In genomic region chr2:169768262-169768995, GRCh38 we compare ENCODE assay signal across 8 cellular contexts. TPM values are rescaled to one million over a fixed set of nuclear protein-coding genes. Genes with fewer than 3 reads are reported as not detected.
A peak's percentile ranks its signal among the peaks of the same experiment; 100 is the strongest.
DNase-seq lines count a peak whose midpoint lies in the region; ATAC-seq and TF ChIP-seq lines count a peak whose summit lies in the region.

No MANE protein-coding gene starts in this region.

- ATAC-seq in omental fat pad (ENCODE audit: low FRiP score) (peak; percentile 28), HG03571 (IDR thresholded peaks at IDR 0.05; ENCODE audit: unreplicated experiment) (no peak)

- peak overlapping the region; percentile 75 for H3K4me3 Mint-ChIP-seq in dendritic cell treated with granulocyte-macrophage colony-stimulating factor and Interleukin-4, amounts not matched to agents 40 ng/mL and 50 ng/mL, for 4 days

- no peaks in the 10 kb centered on the region for H3K36me3 Mint-ChIP-seq in dendritic cell treated with granulocyte-macrophage colony-stimulating factor and Interleukin-4, amounts not matched to agents 40 ng/mL and 50 ng/mL, for 4 days (ENCODE audit: low read depth)

- H3K9me3 Mint-ChIP-seq in dendritic cell treated with granulocyte-macrophage colony-stimulating factor and Interleukin-4, amounts not matched to agents 40 ng/mL and 50 ng/mL, for 4 days: no peaks in the 10 kb centered on the region

- peak overlapping the region; percentile 57 for H3K27ac Mint-ChIP-seq in dendritic cell treated with granulocyte-macrophage colony-stimulating factor and Interleukin-4, amounts not matched to agents 40 ng/mL and 50 ng/mL, for 4 days

- no peak for TF ChIP-seq CTCF in omental fat pad (IDR thresholded peaks at IDR 0.05)

- peak; percentile 10 to 13 for DNase-seq in activated CD4-positive, alpha-beta T cell treated with anti-CD3 and anti-CD28 coated beads for 24 hours (ENCODE audit: low read depth in 2 of 2)
- no peak for DNase-seq in activated CD4-positive, alpha-beta T cell treated with anti-CD3 and anti-CD28 coated beads for 1 hour
- DNase-seq in omental fat pad (ENCODE audit: low spot score): no peak
- DNase-seq in NCI-H187 (lab: John Stamatoyannopoulos, UW): no peak
- DNase-seq in NCI-H2107 treated with DMSO at 0.1 percent for 48 hours (lab: John Stamatoyannopoulos, UW; ENCODE audit: unreplicated experiment): no peak
- no peak for DNase-seq in EL

- H3K4me1 Mint-ChIP-seq in dendritic cell treated with granulocyte-macrophage colony-stimulating factor and Interleukin-4, amounts not matched to agents 40 ng/mL and 50 ng/mL, for 4 days (ENCODE audit: low read depth): peaks cover 29% of the 10 kb centered on the region

- intact Hi-C loops in dendritic cell treated with granulocyte-macrophage colony-stimulating factor and Interleukin-4, amounts not matched to agents 40 ng/mL and 50 ng/mL, for 4 days (cut with micrococcal nuclease): no loop called here

- H3K27me3 Mint-ChIP-seq in dendritic cell treated with granulocyte-macrophage colony-stimulating factor and Interleukin-4, amounts not matched to agents 40 ng/mL and 50 ng/mL, for 4 days: peaks cover 23% of the 10 kb centered on the region

RNA-seq across cellular contexts. Expression of gene SSB, which starts 30.2 kb away (rescaled TPM):
- total RNA-seq in omental fat pad: 100 to 1,000 TPM in 2 of 4 donors, 10 to 100 TPM in 2; 70.3 to 246 (median 111) TPM

RNA-seq across cellular contexts. Expression of gene KLHL23, which starts 34.8 kb away (rescaled TPM):
- 10 to 100 TPM in 1 of 4 donors, 1 to 10 TPM in 3; 6.4 to 13.1 (median 8.2) TPM for total RNA-seq in omental fat pad

RNA-seq across cellular contexts. Expression of gene METTL5, which starts 56.3 kb away (rescaled TPM):
- total RNA-seq in omental fat pad: 10 to 100 TPM; 27.4 to 63.2 (median 39.0) TPM

RNA-seq across cellular contexts. Expression of gene UBR3, which starts 58.8 kb away (rescaled TPM):
- 10 to 100 TPM; 59.2 to 90.3 (median 64.0) TPM for total RNA-seq in omental fat pad

Comparison
In these comparisons a context has a peak if more than half of its experiments do, and no peak if none do; other contexts are left out.
1. DNase-seq: peak in activated CD4-positive, alpha-beta T cell treated with anti-CD3 and anti-CD28 coated beads for 24 hours (2 of 2); none in activated CD4-positive, alpha-beta T cell treated with anti-CD3 and anti-CD28 coated beads for 1 hour (single experiment), omental fat pad (single experiment), NCI-H187 (0 of 2), NCI-H2107 treated with DMSO at 0.1 percent for 48 hours (single experiment) and EL (single experiment).